In the genomic region with DNA sequence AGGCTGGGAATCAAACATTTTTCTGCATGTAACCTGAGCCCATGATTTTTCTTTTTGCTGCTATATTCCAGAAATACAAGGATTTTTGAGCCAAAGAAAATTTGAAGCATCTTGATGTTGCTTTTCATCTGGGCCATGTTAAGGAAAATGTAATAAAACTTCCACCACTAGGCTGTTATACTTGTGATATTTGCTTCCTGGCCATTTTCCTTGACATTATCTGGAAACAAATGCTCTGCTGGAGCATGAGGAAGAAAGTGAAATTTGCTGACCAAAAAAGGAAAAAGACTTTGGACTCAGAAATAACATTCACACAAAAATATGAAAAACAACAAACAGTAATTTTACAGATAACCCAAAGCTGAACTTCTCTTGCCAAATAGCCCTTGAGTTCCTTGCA, we compare ENCODE assay signal across 22 cellular contexts.
DNase-seq lines count a peak whose midpoint lies in the region; ATAC-seq, FAIRE-seq and TF ChIP-seq lines count a peak whose summit lies in the region.
"Had no signal": no experiment of that assay in that cellular context is flagged by ENCODE, and none has a peak within 500 bp of the region (broad histone marks: within the 10 kb centered on the region; RNA-seq: fewer than 3 reads in every experiment).

No MANE protein-coding gene starts in this region.

- H3K79me2 ChIP-seq in mammary epithelial cell (ENCODE audit: insufficient read depth, low read length) = no peaks in the 10 kb centered on the region

- TF ChIP-seq EP300 in transverse colon (IDR thresholded peaks at IDR 0.05; ENCODE audit: low read depth) = no peak

- H3K27ac ChIP-seq in breast epithelium (peak overlapping the region; percentile 10 to 19), mammary epithelial cell (ENCODE audit: insufficient read depth, low read depth, low read length) (no peak overlapping the region), skeletal muscle tissue (ENCODE audit: low read depth, low read length) (peak overlapping the region; percentile 23), upper lobe of right lung (no peak overlapping the region), transverse colon (no peak overlapping the region)
- H3K27ac ChIP-seq: 22Rv1, A549, BLaER1, HL-60 had no signal

- ATAC-seq in left ventricle myocardium superior (peak; percentile 64), upper lobe of right lung (no peak)
- ATAC-seq: A549, GM23338 had no signal

- peak; percentile 91 for FAIRE-seq in endometrium (lab: Jason Lieb, UNC)
- FAIRE-seq: A549, GM12892, GM18507, H54 had no signal

- CTCF ChIA-PET in mammary epithelial cell (lab: Charles Lee; ENCODE audit: low non-redundant PET) (no interaction called here), HEK293T (lab: Yijun Ruan, JAX) (no interaction called here)

- in situ Hi-C loops in mammary epithelial cell (cut with MboI; ENCODE audit: low sequenced_read_pairs in 2 of 2) = no loop called here
- in situ Hi-C loops in transverse colon (cut with MboI; ENCODE audit: low pct_ligation_motif_present in 1 of 4, low pct_unique_long_range_greater_than_20kb in 1 of 4, low sequenced_read_pairs in 3 of 4) = no loop called here

- no TSS peak for BruUV-seq in mammary epithelial cell (replicated peaks; lab: Mats Ljungman, UMichigan)

- intact Hi-C loops in breast epithelium (cut with DNase I; ENCODE audit: low total_unique reads) (no loop called here), mammary epithelial cell (cut with micrococcal nuclease) (no loop called here), left ventricle myocardium superior (cut with micrococcal nuclease) (no loop called here), upper lobe of right lung (cut with DNase I) (no loop called here), transverse colon (cut with DNase I; ENCODE audit: low total_unique reads) (no loop called here)

- dilution Hi-C loops in mammary epithelial cell (cut with HindIII; ENCODE audit: low sequenced_read_pairs) = no loop called here

- H3K4me1 ChIP-seq in breast epithelium (no peaks in the 10 kb centered on the region), mammary epithelial cell (ENCODE audit: insufficient read depth, low read length) (no peaks in the 10 kb centered on the region), skeletal muscle tissue (ENCODE audit: control insufficient read depth in 3 of 3, insufficient read depth in 3 of 3, low read length in 3 of 3) (no peaks in the 10 kb centered on the region), upper lobe of right lung (no peaks in the 10 kb centered on the region), transverse colon (no peaks in the 10 kb centered on the region)
- H3K4me1 ChIP-seq: A549, BLaER1 had no signal

- no peak for TF ChIP-seq CTCF in breast epithelium (IDR thresholded peaks at IDR 0.05)
- no peak for TF ChIP-seq CTCF in mammary epithelial cell (conservative IDR thresholded peaks at IDR 0.05 in 1 of 2, IDR thresholded peaks at IDR 0.05 in 1 of 2; ENCODE audit: extremely low read depth in 1 of 2, insufficient read depth in 1 of 2, low read depth in 1 of 2, low read length in 2 of 2)
- TF ChIP-seq CTCF in upper lobe of right lung (IDR thresholded peaks at IDR 0.05) = no peak
- TF ChIP-seq CTCF in transverse colon (IDR thresholded peaks at IDR 0.05) = no peak

- H3K27me3 ChIP-seq in breast epithelium (no peaks in the 10 kb centered on the region), mammary epithelial cell (ENCODE audit: insufficient read depth, low read length) (no peaks in the 10 kb centered on the region), skeletal muscle tissue (ENCODE audit: control insufficient read depth in 3 of 3, insufficient read depth in 3 of 3, low read length in 3 of 3) (no peaks in the 10 kb centered on the region), upper lobe of right lung (no peaks in the 10 kb centered on the region), transverse colon (no peaks in the 10 kb centered on the region)
- H3K27me3 ChIP-seq: BLaER1 had no signal

- no peaks in the 10 kb centered on the region for H3K9me3 ChIP-seq in breast epithelium
- H3K9me3 ChIP-seq in mammary epithelial cell (replicated peaks; ENCODE audit: insufficient read depth, low read length) = no peaks in the 10 kb centered on the region
- H3K9me3 ChIP-seq in skeletal muscle tissue (ENCODE audit: control insufficient read depth in 3 of 3, low read length in 3 of 3) = no peaks in the 10 kb centered on the region
- H3K9me3 ChIP-seq in upper lobe of right lung = no peaks in the 10 kb centered on the region
- H3K9me3 ChIP-seq in transverse colon = no peaks in the 10 kb centered on the region
- H3K9me3 ChIP-seq: A549, BLaER1 had no signal

- TF ChIP-seq POLR2A in breast epithelium (IDR thresholded peaks at IDR 0.05) (no peak), transverse colon (IDR thresholded peaks at IDR 0.05) (no peak)

- DNase-seq in breast epithelium (ENCODE audit: low spot score in 2 of 2) (no peak), mammary epithelial cell (no peak), left ventricle myocardium superior (no peak), upper lobe of right lung (no peak), transverse colon (no peak), HEK293T (ENCODE audit: extremely low spot score) (no peak)
- DNase-seq: CD4-positive, alpha-beta memory T cell; DMS153; DMS79; GDM1; HCEC 1CT; HFFc6 had no signal

- H3K4me3 ChIP-seq in breast epithelium = no peak overlapping the region
- H3K4me3 ChIP-seq in mammary epithelial cell (replicated peaks in 1 of 3; ENCODE audit: insufficient read depth in 1 of 3, low read depth in 2 of 3, low read length in 3 of 3) = no peak overlapping the region
- no peak overlapping the region for H3K4me3 ChIP-seq in skeletal muscle tissue (ENCODE audit: low read length in 3 of 3)
- H3K4me3 ChIP-seq in upper lobe of right lung = no peak overlapping the region
- no peak overlapping the region for H3K4me3 ChIP-seq in transverse colon
- H3K4me3 ChIP-seq: A549, BLaER1, GM23338 had no signal

- POLR2A ChIA-PET in HEK293T (lab: Yijun Ruan, JAX) = no interaction called here

- no peak overlapping the region for H2AFZ ChIP-seq in mammary epithelial cell (ENCODE audit: low read depth, low read length)
- H2AFZ ChIP-seq: GM23338 had no signal

- H3K4me2 ChIP-seq in mammary epithelial cell (ENCODE audit: insufficient read depth, low read depth, low read length) = no peak overlapping the region
- H3K4me2 ChIP-seq: A549, BLaER1, GM23338 had no signal

- H4K20me1 ChIP-seq in mammary epithelial cell (ENCODE audit: insufficient read depth, low read length) = no peaks in the 10 kb centered on the region
- H4K20me1 ChIP-seq: BLaER1 had no signal

- H3K36me3 ChIP-seq in breast epithelium (no peaks in the 10 kb centered on the region), mammary epithelial cell (ENCODE audit: insufficient read depth, low read length) (no peaks in the 10 kb centered on the region), skeletal muscle tissue (ENCODE audit: control insufficient read depth in 3 of 3, insufficient read depth in 3 of 3, low read length in 3 of 3) (no peaks in the 10 kb centered on the region), upper lobe of right lung (no peaks in the 10 kb centered on the region), transverse colon (no peaks in the 10 kb centered on the region)
- H3K36me3 ChIP-seq: BLaER1 had no signal

- H3K9ac ChIP-seq in mammary epithelial cell (ENCODE audit: insufficient read depth, low read length) = no peak overlapping the region
- no peak overlapping the region for H3K9ac ChIP-seq in skeletal muscle tissue (ENCODE audit: low read depth in 1 of 3, low read length in 3 of 3)
- H3K9ac ChIP-seq: BLaER1 had no signal

TF ChIP-seq in HEK293T, 16 proteins besides CTCF, POLR2A, EP300 and RAD21:
- no peak for TF ChIP-seq CTBP1 (IDR thresholded peaks at IDR 0.05; ENCODE audit: borderline replicate concordance)
- no peak for TF ChIP-seq ARNT (IDR thresholded peaks at IDR 0.05)
- TF ChIP-seq, protein P1, sequence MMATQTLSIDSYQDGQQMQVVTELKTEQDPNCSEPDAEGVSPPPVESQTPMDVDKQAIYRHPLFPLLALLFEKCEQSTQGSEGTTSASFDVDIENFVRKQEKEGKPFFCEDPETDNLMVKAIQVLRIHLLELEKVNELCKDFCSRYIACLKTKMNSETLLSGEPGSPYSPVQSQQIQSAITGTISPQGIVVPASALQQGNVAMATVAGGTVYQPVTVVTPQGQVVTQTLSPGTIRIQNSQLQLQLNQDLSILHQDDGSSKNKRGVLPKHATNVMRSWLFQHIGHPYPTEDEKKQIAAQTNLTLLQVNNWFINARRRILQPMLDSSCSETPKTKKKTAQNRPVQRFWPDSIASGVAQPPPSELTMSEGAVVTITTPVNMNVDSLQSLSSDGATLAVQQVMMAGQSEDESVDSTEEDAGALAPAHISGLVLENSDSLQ (IDR thresholded peaks at IDR 0.05) = no peak
- TF ChIP-seq HDGF (IDR thresholded peaks at IDR 0.05; ENCODE audit: borderline replicate concordance) = no peak
- no peak for TF ChIP-seq SUZ12 (IDR thresholded peaks at IDR 0.05)
- no peak for TF ChIP-seq FOXM1 (IDR thresholded peaks at IDR 0.05; ENCODE audit: borderline replicate concordance)
- TF ChIP-seq ELF4 (IDR thresholded peaks at IDR 0.05) = no peak
- no peak for TF ChIP-seq FOXK2 (IDR thresholded peaks at IDR 0.05)
- TF ChIP-seq TARDBP (IDR thresholded peaks at IDR 0.05) = no peak
- no peak for TF ChIP-seq L3MBTL2 (conservative IDR thresholded peaks at IDR 0.05)
- TF ChIP-seq SP1 (IDR thresholded peaks at IDR 0.05) = no peak
- no peak for TF ChIP-seq ZNF384 (IDR thresholded peaks at IDR 0.05)
- no peak for TF ChIP-seq LEF1 (IDR thresholded peaks at IDR 0.05; ENCODE audit: borderline replicate concordance)
- no peak for TF ChIP-seq FOXA1 (IDR thresholded peaks at IDR 0.05)
- no peak for TF ChIP-seq NFRKB (IDR thresholded peaks at IDR 0.05)
- TF ChIP-seq BHLHE40 (IDR thresholded peaks at IDR 0.05; ENCODE audit: borderline replicate concordance) = no peak

Comparison
In these comparisons a context has a peak if more than half of its experiments do, and no peak if none do; other contexts are left out.
1. H3K27ac ChIP-seq: peak in breast epithelium (2 of 2) and skeletal muscle tissue (single experiment); none in mammary epithelial cell (single experiment), upper lobe of right lung (single experiment) and transverse colon (0 of 4).